In the genomic region with DNA sequence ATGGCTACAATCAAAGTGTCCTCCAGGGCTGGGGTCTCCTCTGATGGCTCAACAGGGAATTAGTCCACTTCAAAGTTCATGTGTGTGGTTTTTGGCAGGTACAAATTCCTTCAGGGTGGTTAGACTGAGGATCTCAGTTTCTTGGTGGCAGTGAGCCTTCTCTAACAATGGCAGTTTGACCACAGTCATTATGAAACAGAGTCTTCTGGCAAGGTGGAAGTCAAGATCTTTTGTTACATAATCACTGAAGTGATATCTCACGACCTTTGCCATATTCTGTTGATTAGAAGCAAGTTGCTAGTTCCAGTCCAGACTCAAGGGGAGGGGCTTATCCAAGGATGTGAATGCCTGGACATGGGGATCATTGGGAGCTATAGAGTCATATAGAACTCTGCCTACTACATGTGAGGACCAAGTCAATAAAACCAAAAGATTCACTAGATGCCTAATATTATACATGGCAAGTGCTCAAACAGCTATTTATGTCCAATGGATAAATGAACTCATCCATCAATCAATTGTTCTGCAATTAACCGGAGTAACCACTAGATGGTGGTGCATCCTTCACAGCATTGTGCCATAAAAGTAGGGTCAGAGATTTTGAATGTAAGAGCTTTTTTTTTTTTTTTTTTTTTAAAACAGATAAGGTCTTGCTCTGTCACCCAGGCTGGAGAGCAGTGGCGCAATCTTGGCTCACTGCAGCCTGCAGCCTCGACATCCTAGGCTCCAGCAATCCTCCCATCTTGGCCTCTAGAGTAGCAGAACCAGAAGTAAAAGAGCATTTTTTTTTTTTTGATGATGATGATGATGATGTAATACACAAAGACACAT, we compare ENCODE assay signal across 8 cellular contexts.
DNase-seq lines count a peak whose midpoint lies in the region; ATAC-seq and TF ChIP-seq lines count a peak whose summit lies in the region.

No MANE protein-coding gene starts in this region.

- whole genome bisulfite sequencing in gastroesophageal sphincter (ENCODE audit: low coverage in 1 of 2), 2 donors = 27 to 36% methylated on average over 4 of the region's 4 CpGs

- TF ChIP-seq EP300 in gastroesophageal sphincter (IDR thresholded peaks at IDR 0.05) = no peak

- peak in 1 of 2 donors; percentile 11 for DNase-seq in activated naive CD4-positive, alpha-beta T cell treated with anti-CD3 and anti-CD28 coated beads, Interleukin-2, amount 50 U/mL, for 72 hours (ENCODE audit: low spot score in 2 of 2)
- DNase-seq in activated naive CD4-positive, alpha-beta T cell treated with anti-CD3 and anti-CD28 coated beads, Interleukin-2, amount 50 U/mL, for 16 hours = no peak
- peak; percentile 24 for DNase-seq in HuH-7.5 (ENCODE audit: low spot score)
- peak; percentile 95 for DNase-seq in OCI-M1 (lab: John Stamatoyannopoulos, UW)
- peak; percentile 10 for DNase-seq in cerebellar cortex (ENCODE audit: low spot score)
- peak; percentile 52 for DNase-seq in neural progenitor cell (ENCODE audit: low spot score)

- H3K27ac ChIP-seq in neural progenitor cell = no peak overlapping the region
- H3K27ac ChIP-seq in gastroesophageal sphincter = no peak overlapping the region

- TF ChIP-seq CTCF in neural progenitor cell (IDR thresholded peaks at IDR 0.05) (peak; percentile 75), gastroesophageal sphincter (IDR thresholded peaks at IDR 0.05) (peak in 2 of 4 experiments; percentile 7 to 26)

- no peak overlapping the region for H3K9ac ChIP-seq in neural progenitor cell

- H2AFZ ChIP-seq in neural progenitor cell (replicated peaks) = no peak overlapping the region

- no peaks in the 10 kb centered on the region for H3K27me3 ChIP-seq in neural progenitor cell
- no peaks in the 10 kb centered on the region for H3K27me3 ChIP-seq in gastroesophageal sphincter

- H3K4me1 ChIP-seq in neural progenitor cell (no peaks in the 10 kb centered on the region), gastroesophageal sphincter (no peaks in the 10 kb centered on the region)

- no peak overlapping the region for H3K4me3 Mint-ChIP-seq in neural progenitor cell

- H3K36me3 Mint-ChIP-seq in activated naive CD4-positive, alpha-beta T cell treated with anti-CD3 and anti-CD28 coated beads, Interleukin-2, amount 50 U/mL, for 72 hours = no peaks in the 10 kb centered on the region
- no peaks in the 10 kb centered on the region for H3K36me3 Mint-ChIP-seq in neural progenitor cell

- peak overlapping the region in 1 of 2 donors; percentile 55 for H3K27ac Mint-ChIP-seq in activated naive CD4-positive, alpha-beta T cell treated with anti-CD3 and anti-CD28 coated beads, Interleukin-2, amount 50 U/mL, for 72 hours
- H3K27ac Mint-ChIP-seq in neural progenitor cell = no peak overlapping the region

- ATAC-seq in activated naive CD4-positive, alpha-beta T cell treated with anti-CD3 and anti-CD28 coated beads, Interleukin-2, amount 50 U/mL, for 72 hours = peak; percentile 64
- ATAC-seq in GM21576 (IDR thresholded peaks at IDR 0.05; ENCODE audit: unreplicated experiment) (peak; percentile 82), gastroesophageal sphincter (no peak)

- H3K4me1 Mint-ChIP-seq in neural progenitor cell = peaks cover 3% of the 10 kb centered on the region

- H3K79me2 ChIP-seq in neural progenitor cell (ENCODE audit: low read depth) = no peaks in the 10 kb centered on the region

- no peaks in the 10 kb centered on the region for H3K27me3 Mint-ChIP-seq in neural progenitor cell (ENCODE audit: insufficient read depth, low read depth)

- no peak for TF ChIP-seq POLR2A in gastroesophageal sphincter (IDR thresholded peaks at IDR 0.05)

- H3K9me3 ChIP-seq in neural progenitor cell (ENCODE audit: low read depth) (no peaks in the 10 kb centered on the region), gastroesophageal sphincter (no peaks in the 10 kb centered on the region)

- H4K20me1 ChIP-seq in neural progenitor cell (ENCODE audit: low read depth) = no peaks in the 10 kb centered on the region

- H3K36me3 ChIP-seq in neural progenitor cell (no peaks in the 10 kb centered on the region), gastroesophageal sphincter (no peaks in the 10 kb centered on the region)

- H3K4me3 ChIP-seq in neural progenitor cell = no peak overlapping the region
- H3K4me3 ChIP-seq in gastroesophageal sphincter = no peak overlapping the region

- H3K4me2 ChIP-seq in neural progenitor cell = no peak overlapping the region

- peaks cover 3% of the 10 kb centered on the region for H3F3A ChIP-seq in neural progenitor cell (ENCODE audit: low read depth)

- peaks cover 4% of the 10 kb centered on the region in 2 donors for H3K9me3 Mint-ChIP-seq in activated naive CD4-positive, alpha-beta T cell treated with anti-CD3 and anti-CD28 coated beads, Interleukin-2, amount 50 U/mL, for 72 hours
- H3K9me3 Mint-ChIP-seq in neural progenitor cell = peaks cover 8% of the 10 kb centered on the region
